Comparison of ENCODE assay signal across 8 cellular contexts in the genomic region with DNA sequence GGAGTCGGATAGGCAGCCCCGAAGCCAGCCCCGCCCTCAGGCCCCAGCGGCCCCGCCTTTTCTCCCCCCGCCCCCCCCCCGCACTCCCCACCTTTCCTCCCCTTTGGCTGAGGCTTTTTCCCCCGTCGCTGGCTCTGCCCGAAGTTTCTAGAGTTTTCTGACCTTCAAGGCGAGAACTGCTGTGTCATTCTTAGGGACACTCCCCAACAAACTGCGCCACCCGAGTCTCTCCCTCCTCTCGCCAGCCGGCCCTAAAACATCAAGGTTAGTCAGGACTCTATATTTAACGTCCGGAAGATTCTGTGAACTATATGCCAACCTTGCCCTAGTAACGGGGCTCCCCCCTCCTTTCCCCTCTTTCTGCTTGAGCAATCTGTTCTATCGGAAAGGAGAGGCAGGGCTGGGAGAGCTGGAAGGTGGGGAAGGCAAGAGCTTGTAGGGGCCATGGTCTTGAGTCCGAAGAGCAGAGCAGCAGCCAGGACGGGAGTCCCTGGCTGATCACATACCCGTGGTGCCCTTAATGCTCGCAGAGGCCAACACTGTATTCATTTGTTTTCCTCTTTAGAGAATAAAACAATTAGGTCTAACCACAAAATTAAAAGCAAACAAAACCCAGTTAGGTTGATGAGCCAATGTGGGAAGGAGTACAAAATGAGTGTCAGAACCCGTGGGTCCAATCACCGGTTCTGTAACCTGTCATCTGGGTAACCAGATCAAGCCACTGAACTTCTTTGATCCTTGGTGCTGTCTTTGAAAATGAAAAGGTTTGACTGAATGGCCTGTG. TPM values are rescaled to one million over a fixed set of nuclear protein-coding genes. Genes with fewer than 3 reads are reported as not detected.
DNase-seq lines count a peak whose midpoint lies in the region; ATAC-seq and TF ChIP-seq lines count a peak whose summit lies in the region.

No MANE protein-coding gene starts in this region.

- no peaks in the 10 kb centered on the region for H3K27me3 ChIP-seq in effector memory CD4-positive, alpha-beta T cell (replicated peaks; ENCODE audit: control insufficient read depth, insufficient read depth, low read length, poor library complexity, severe bottlenecking)
- H3K27me3 ChIP-seq in lung (ENCODE audit: control insufficient read depth, insufficient read depth), result no peaks in the 10 kb centered on the region

- H3K4me3 ChIP-seq in effector memory CD4-positive, alpha-beta T cell (ENCODE audit: insufficient read depth, low read depth, low read length, poor library complexity, severe bottlenecking), result peak overlapping the region; percentile 73
- peak overlapping the region; percentile 12 for H3K4me3 ChIP-seq in lung

- intact Hi-C loops in CD14-positive monocyte (cut with micrococcal nuclease), result no loop called here

- peak overlapping the region; percentile 86 for H3K27ac ChIP-seq in effector memory CD4-positive, alpha-beta T cell (ENCODE audit: insufficient read depth, low read length, poor library complexity, severe bottlenecking)
- peak overlapping the region; percentile 92 to 98 for H3K27ac ChIP-seq in lung (ENCODE audit: low read depth in 1 of 2, low read length in 1 of 2)

- WGBS in lung, 2 donors, result 1 to 4% methylated on average over 22 to 25 of the region's 25 CpGs

- no peaks in the 10 kb centered on the region for H3K9me3 ChIP-seq in effector memory CD4-positive, alpha-beta T cell (ENCODE audit: control insufficient read depth, low read length)
- no peaks in the 10 kb centered on the region for H3K9me3 ChIP-seq in lung (ENCODE audit: control insufficient read depth in 2 of 2, insufficient read depth in 1 of 2, low read length in 1 of 2)

- H3K9me3 Mint-ChIP-seq in CD14-positive monocyte, result peaks cover 0 to 2% (median 0%) of the 10 kb centered on the region in 7 donors

- peaks cover 0 to 4% (median 0%) of the 10 kb centered on the region in 3 donors for H3K27me3 Mint-ChIP-seq in CD14-positive monocyte (ENCODE audit: low read depth in 3 of 3)

- TF ChIP-seq CTCF in CD14-positive monocyte (IDR thresholded peaks at IDR 0.05), result no peak
- no peak for TF ChIP-seq CTCF in lung (IDR thresholded peaks at IDR 0.05; ENCODE audit: control extremely low read depth, extremely low read depth)

- peak; percentile 81 for DNase-seq in CD14-positive monocyte (ENCODE audit: low spot score)
- DNase-seq in NCI-H460 (ENCODE audit: extremely low read depth, low read depth), result peak; percentile 94
- DNase-seq in activated CD4-positive, alpha-beta T cell treated with anti-CD3 and anti-CD28 coated beads, Interleukin-2, amount 50 U/mL, for 48 hours, result peak; percentile 69 to 75
- peak; percentile 46 to 55 (median 53) for DNase-seq in effector memory CD4-positive, alpha-beta T cell
- peak; percentile 85 for DNase-seq in lung (ENCODE audit: low spot score)
- DNase-seq in stimulated activated CD8-positive, alpha-beta memory T cell treated with anti-CD3 and anti-CD28 coated beads, Interleukin-15, amount 100 ng/mL, for 1 hour (ENCODE audit: low read depth), result peak; percentile 41
- no peak for DNase-seq in NCI-H1048 (lab: John Stamatoyannopoulos, UW)

- peaks cover 78% of the 10 kb centered on the region for H3K4me1 Mint-ChIP-seq in CD14-positive monocyte

- peaks cover 0 to 8% of the 10 kb centered on the region in 2 donors for H3K36me3 Mint-ChIP-seq in CD14-positive monocyte

- no peaks in the 10 kb centered on the region for H3K36me3 ChIP-seq in effector memory CD4-positive, alpha-beta T cell (ENCODE audit: control insufficient read depth, insufficient read depth, low read length)
- no peaks in the 10 kb centered on the region for H3K36me3 ChIP-seq in lung (ENCODE audit: control insufficient read depth in 2 of 2, insufficient read depth in 2 of 2, low read length in 2 of 2)

- H3K27ac Mint-ChIP-seq in CD14-positive monocyte, result peak overlapping the region; percentile 91 to 97 (median 94)

- H3K4me1 ChIP-seq in effector memory CD4-positive, alpha-beta T cell (ENCODE audit: control insufficient read depth, insufficient read depth, low read length, poor library complexity, severe bottlenecking), result peaks cover 26% of the 10 kb centered on the region
- H3K4me1 ChIP-seq in lung (ENCODE audit: control insufficient read depth in 2 of 2, insufficient read depth in 2 of 2, low read length in 2 of 2), result peaks cover 6 to 9% of the 10 kb centered on the region in 2 donors

- H3K4me3 Mint-ChIP-seq in CD14-positive monocyte, result peak overlapping the region; percentile 87 to 92

- ATAC-seq in GM21447 (IDR thresholded peaks at IDR 0.05; ENCODE audit: unreplicated experiment) (peak; percentile 37), lung (ENCODE audit: insufficient read depth, low FRiP score) (peak; percentile 60)

RNA-seq across cellular contexts. Expression of a gene that starts 5.3 kb away (rescaled TPM):
- 1 to 10 TPM; 3.4 to 4.8 TPM for polyA plus RNA-seq in CD14-positive monocyte
- total RNA-seq in NCI-H460 (2014; rRNA removed; shearing (Covaris generic)), result 58.3 and 60.4 TPM in 2 replicates
- polyA plus RNA-seq in NCI-H460 (2014; cell fraction: nucleus; rRNA removed), result 83.3 and 100 TPM in 2 replicates
- 1,000 to 10,000 TPM in 1 of 2 donors, 10 to 100 TPM in 1; 99.7 to 1,377 TPM for total RNA-seq in lung
- polyA plus RNA-seq in lung, result 10 to 100 TPM; 33.2 to 99.0 TPM

RNA-seq across cellular contexts. Expression of a gene that starts 6.9 kb away (rescaled TPM):
- polyA plus RNA-seq in CD14-positive monocyte (100 to 1,000 TPM; 144 to 215 TPM), lung (100 to 1,000 TPM in 1 of 2 donors, 10 to 100 TPM in 1; 90.6 to 161 TPM)
- 43.3 and 46.7 TPM in 2 replicates for total RNA-seq in NCI-H460 (2014; rRNA removed; shearing (Covaris generic))
- polyA plus RNA-seq in NCI-H460 (2014; cell fraction: nucleus; rRNA removed), result 58.3 and 100 TPM in 2 replicates
- 1,000 to 10,000 TPM in 1 of 2 donors, 100 to 1,000 TPM in 1; 118 to 1,149 TPM for total RNA-seq in lung

RNA-seq across cellular contexts. Expression of a gene that starts 7.1 kb away (rescaled TPM):
- under 1 TPM; 0.53 to 0.55 TPM for polyA plus RNA-seq in CD14-positive monocyte
- 0.82 and 1.0 TPM in 2 replicates for total RNA-seq in NCI-H460 (2014; rRNA removed; shearing (Covaris generic))
- polyA plus RNA-seq in NCI-H460 (2014; cell fraction: nucleus; rRNA removed), result 0.10 TPM in 1 of 2 replicates, not detected in the other
- total RNA-seq in lung, result 1 to 10 TPM; 1.9 to 2.3 TPM
- 1 to 10 TPM; 1.0 to 1.2 TPM for polyA plus RNA-seq in lung

RNA-seq across cellular contexts. Expression of a gene that starts 15.5 kb away (rescaled TPM):
- polyA plus RNA-seq in CD14-positive monocyte (10 to 100 TPM; 40.0 to 41.0 TPM), lung (10 to 100 TPM; 52.0 to 66.7 TPM)
- total RNA-seq in NCI-H460 (2014; rRNA removed; shearing (Covaris generic)), result 62.6 and 64.3 TPM in 2 replicates
- 51.6 and 78.9 TPM in 2 replicates for polyA plus RNA-seq in NCI-H460 (2014; cell fraction: nucleus; rRNA removed)
- total RNA-seq in lung, result 10 to 100 TPM; 22.0 to 39.4 TPM

RNA-seq across cellular contexts. Expression of a gene that starts 26.7 kb away (rescaled TPM):
- 10 to 100 TPM; 27.3 to 28.9 TPM for polyA plus RNA-seq in CD14-positive monocyte
- total RNA-seq in NCI-H460 (2014; rRNA removed; shearing (Covaris generic)), result 42.1 and 46.7 TPM in 2 replicates
- polyA plus RNA-seq in NCI-H460 (2014; cell fraction: nucleus; rRNA removed), result 123 and 136 TPM in 2 replicates
- 10 to 100 TPM; 32.2 to 95.4 TPM for total RNA-seq in lung
- 10 to 100 TPM; 36.3 to 45.8 TPM for polyA plus RNA-seq in lung
